Comparison of ENCODE assay signal across 1 cellular context in the genomic region with DNA sequence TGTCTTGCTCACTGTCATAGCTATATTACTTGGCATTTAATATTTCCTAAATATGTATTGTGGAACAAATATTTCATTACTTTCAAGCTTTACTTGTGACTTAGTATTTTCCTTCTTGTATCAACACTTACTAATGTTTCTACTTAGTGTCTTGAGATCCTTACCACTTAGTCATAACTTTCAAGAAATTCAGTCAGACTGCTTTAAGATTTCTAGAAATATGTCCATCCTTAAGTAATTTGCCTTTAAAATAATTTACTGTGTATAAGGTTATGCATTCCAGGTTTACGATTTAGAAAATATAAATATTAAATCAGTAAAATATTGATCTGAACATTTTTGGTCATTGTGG.
TF ChIP-seq lines count a peak whose summit lies in the region.

No MANE protein-coding gene starts in this region.

TF ChIP-seq in IMR-90, 13 proteins besides CTCF, POLR2A, EP300 and RAD21:
- TF ChIP-seq NFE2L2 (IDR thresholded peaks at IDR 0.05; ENCODE audit: low read depth, low read length): no peak
- TF ChIP-seq USF2 (IDR thresholded peaks at IDR 0.05; ENCODE audit: low read depth, low read length): no peak
- TF ChIP-seq FOS (IDR thresholded peaks at IDR 0.05; ENCODE audit: low read depth, low read length): no peak
- TF ChIP-seq CEBPB (IDR thresholded peaks at IDR 0.05; ENCODE audit: low read depth, low read length): no peak
- no peak for TF ChIP-seq RFX5 (IDR thresholded peaks at IDR 0.05; ENCODE audit: low read depth, low read length)
- TF ChIP-seq SMC3 (IDR thresholded peaks at IDR 0.05; ENCODE audit: low read depth, low read length): no peak
